ENCODE assay signal across 20 cellular contexts in the genomic region with DNA sequence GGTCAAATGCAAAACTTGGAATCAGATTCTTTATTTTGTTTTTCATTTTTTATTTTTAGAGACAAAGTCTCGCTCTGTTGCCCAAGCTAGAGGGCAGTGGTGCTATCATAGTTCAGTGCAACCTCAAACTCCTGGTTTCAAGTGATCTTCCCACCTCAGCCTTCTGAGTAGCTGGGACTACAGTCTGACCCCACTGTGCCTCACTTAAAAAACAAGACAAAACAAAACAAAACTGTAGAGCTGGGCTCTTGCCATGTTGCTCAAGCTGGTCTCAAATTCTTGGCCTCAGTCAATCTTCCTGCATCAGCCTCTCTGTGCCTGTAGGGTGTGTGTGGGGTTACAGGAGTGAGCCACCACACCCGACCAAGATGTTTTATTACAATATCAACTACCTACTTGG.
DNase-seq lines count a peak whose midpoint lies in the region; TF ChIP-seq lines count a peak whose summit lies in the region.
"Had no signal": no experiment of that assay in that cellular context is flagged by ENCODE, and none has a peak within 500 bp of the region (broad histone marks: within the 10 kb centered on the region; RNA-seq: fewer than 3 reads in every experiment).

No MANE protein-coding gene starts in this region.

- POLR2A ChIA-PET in BJ (lab: Charles Lee), result no interaction called here

- CTCF ChIA-PET in BJ (lab: Yijun Ruan, JAX), result interaction anchor here (1.1 kb wide), 1 partner anchor 10 kb away, joined by 6 read pairs; no protein-coding TSS in a partner anchor

- H3K4me3 ChIP-seq in BJ (ENCODE audit: low read depth, low read length) (no peak overlapping the region), choroid plexus epithelial cell (ENCODE audit: low read depth, low read length) (no peak overlapping the region)
- H3K4me3 ChIP-seq: A549; BLaER1 treated with 17β-estradiol and CSF1 and Interleukin-3, amounts not matched to agents 10 nM and 100 nM; cardiac muscle cell; prostate gland had no signal

- H3K36me3 ChIP-seq in BJ (ENCODE audit: control insufficient read depth, insufficient read depth, low read length), result no peaks in the 10 kb centered on the region
- H3K36me3 ChIP-seq: BLaER1 treated with 17β-estradiol and CSF1 and Interleukin-3, amounts not matched to agents 10 nM and 100 nM; cardiac muscle cell; prostate gland had no signal

- no peaks in the 10 kb centered on the region for H3K27me3 ChIP-seq in BJ (ENCODE audit: control insufficient read depth, insufficient read depth, low read length)
- H3K27me3 ChIP-seq: BLaER1 treated with 17β-estradiol and CSF1 and Interleukin-3, amounts not matched to agents 10 nM and 100 nM; cardiac muscle cell had no signal

- no peak for DNase-seq in BJ (ENCODE audit: low read depth)
- peak; percentile 44 for DNase-seq in choroid plexus epithelial cell (ENCODE audit: low read depth)
- DNase-seq in fibroblast of the conjunctiva (ENCODE audit: low read depth), result peak; percentile 85
- DNase-seq in renal cortical epithelial cell (ENCODE audit: low read depth), result peak; percentile 18
- DNase-seq in DMS114 treated with DMSO at 0.1 percent for 48 hours (lab: John Stamatoyannopoulos, UW; ENCODE audit: unreplicated experiment), result no peak
- no peak for DNase-seq in GM20000 (ENCODE audit: low spot score)
- no peak for DNase-seq in GF-D8 (lab: John Stamatoyannopoulos, UW)
- DNase-seq in effector CD8-positive, alpha-beta T cell (lab: John Stamatoyannopoulos, UW), result no peak
- DNase-seq: activated CD4-positive, alpha-beta memory T cell treated with anti-CD3 and anti-CD28 coated beads for 36 hours; activated CD8-positive, alpha-beta memory T cell treated with anti-CD3 and anti-CD28 coated beads, Interleukin-2, amount 50 U/mL, for 4 hours; activated naive CD4-positive, alpha-beta T cell treated with anti-CD3 and anti-CD28 coated beads, Interleukin-2, amount 10 ng/mL, durations not matched to agents 7 days and 5 days; amniotic stem cell; DMS79; HCEC 1CT; hippocampal formation; mesendoderm had no signal

- TF ChIP-seq CTCF in BJ (IDR thresholded peaks at IDR 0.05; ENCODE audit: insufficient read depth, low read depth, low read length) (peak; percentile 17; the same call in 1 of the 2 replicates), choroid plexus epithelial cell (conservative IDR thresholded peaks at IDR 0.05; ENCODE audit: low read depth, low read length) (peak; percentile 24), GM20000 (IDR thresholded peaks at IDR 0.05; ENCODE audit: extremely low read depth, missing control alignments) (no peak)

Comparison
In these comparisons a context has a peak if more than half of its experiments do, and no peak if none do; other contexts are left out.
1. DNase-seq: peak in choroid plexus epithelial cell (single experiment), fibroblast of the conjunctiva (single experiment) and renal cortical epithelial cell (single experiment); none in BJ (single experiment), DMS114 treated with DMSO at 0.1 percent for 48 hours (single experiment), GM20000 (single experiment), GF-D8 (single experiment) and effector CD8-positive, alpha-beta T cell (single experiment).